24 cellular contexts compared by ENCODE assay signal in the genomic region with DNA sequence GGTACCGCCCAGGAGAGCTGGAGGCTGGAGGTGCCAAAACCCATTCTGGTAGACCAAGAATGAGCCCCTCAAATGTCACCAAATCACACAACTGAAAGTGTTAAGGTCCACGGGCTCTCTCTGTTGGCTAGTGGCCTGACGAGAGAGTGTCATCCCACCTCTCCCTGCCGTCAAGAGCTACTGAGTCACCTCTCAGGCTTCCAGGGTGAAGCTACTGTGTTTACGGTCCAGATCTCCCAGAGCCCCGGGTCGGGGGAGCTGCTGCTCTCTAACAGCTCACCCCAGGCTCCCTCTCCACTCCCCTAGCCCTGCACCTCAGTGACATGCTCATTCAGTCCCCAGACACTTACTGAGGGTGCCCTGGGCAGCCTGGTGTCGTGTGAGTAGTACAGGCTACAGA. TPM values are rescaled to one million over a fixed set of nuclear protein-coding genes. Genes with fewer than 3 reads are reported as not detected.
DNase-seq lines count a peak whose midpoint lies in the region; ATAC-seq and TF ChIP-seq lines count a peak whose summit lies in the region.
"Had no signal": no experiment of that assay in that cellular context is flagged by ENCODE, and none has a peak within 500 bp of the region (broad histone marks: within the 10 kb centered on the region; RNA-seq: fewer than 3 reads in every experiment).

No MANE protein-coding gene starts in this region.

- no peak overlapping the region for H2AFZ ChIP-seq in mesenchymal stem cell (ENCODE audit: low read depth, low read length)

- intact Hi-C loops in natural killer cell (cut with micrococcal nuclease): no loop called here

- no peak overlapping the region for H3K23ac ChIP-seq in mesenchymal stem cell (ENCODE audit: low read length in 2 of 2)

- no peak overlapping the region for H3K4ac ChIP-seq in mesenchymal stem cell (ENCODE audit: low read depth in 1 of 2, low read length in 2 of 2)

- H3K4me1 Mint-ChIP-seq in natural killer cell: no peaks in the 10 kb centered on the region
- H3K4me1 Mint-ChIP-seq: activated naive CD4-positive, alpha-beta T cell treated with anti-CD3 and anti-CD28 coated beads, Interleukin-2, amount 10 ng/mL, durations not matched to agents 7 days and 5 days; CD14-positive monocyte; memory B cell; stimulated activated memory B cell treated with anti-CD40 and anti-IgM and Interleukin-4, amounts not matched to agents 10 μg/mL and 1 μg/mL and 100 μg/mL, for 72 hours had no signal

- H3K4me3 ChIP-seq in AG10803 (ENCODE audit: low read length) (no peak overlapping the region), mesenchymal stem cell (ENCODE audit: insufficient read depth in 1 of 2, low read depth in 1 of 2, low read length in 2 of 2) (no peak overlapping the region)
- H3K4me3 ChIP-seq: esophagus squamous epithelium, gastroesophageal sphincter, SK-N-MC, upper lobe of right lung had no signal

- TF ChIP-seq CTCF in AG10803 (conservative IDR thresholded peaks at IDR 0.05; ENCODE audit: low read length) (no peak), natural killer cell (IDR thresholded peaks at IDR 0.05) (no peak)

- H3K27me3 ChIP-seq in mesenchymal stem cell (ENCODE audit: control insufficient read depth in 1 of 2, insufficient read depth in 1 of 2, low read length in 2 of 2): no peaks in the 10 kb centered on the region
- H3K27me3 ChIP-seq: esophagus squamous epithelium, gastroesophageal sphincter, neutrophil, upper lobe of right lung had no signal

- no peak overlapping the region for H3K14ac ChIP-seq in mesenchymal stem cell (ENCODE audit: low read length in 2 of 2)

- H3K18ac ChIP-seq in mesenchymal stem cell (ENCODE audit: low read depth in 1 of 2, low read length in 2 of 2): no peak overlapping the region

- H3K36me3 ChIP-seq in mesenchymal stem cell (ENCODE audit: control insufficient read depth in 1 of 2, insufficient read depth in 2 of 2, low read depth in 1 of 2, low read length in 2 of 2): no peaks in the 10 kb centered on the region
- H3K36me3 ChIP-seq: esophagus squamous epithelium, gastroesophageal sphincter, neutrophil, upper lobe of right lung had no signal

- no peak for ATAC-seq in natural killer cell
- ATAC-seq in GM18870 (IDR thresholded peaks at IDR 0.05; ENCODE audit: unreplicated experiment): no peak
- ATAC-seq in HG03442 (IDR thresholded peaks at IDR 0.05; ENCODE audit: unreplicated experiment): no peak
- ATAC-seq: gastroesophageal sphincter; stimulated activated memory B cell treated with anti-CD40 and anti-IgM and Interleukin-4, amounts not matched to agents 10 μg/mL and 1 μg/mL and 100 μg/mL, for 72 hours; upper lobe of right lung had no signal

- no peak overlapping the region for H4K91ac ChIP-seq in mesenchymal stem cell (ENCODE audit: low read length)

- H2AK5ac ChIP-seq in mesenchymal stem cell (ENCODE audit: low read length, severe bottlenecking): no peak overlapping the region

- no peak overlapping the region for H3K27ac Mint-ChIP-seq in natural killer cell
- H3K27ac Mint-ChIP-seq: activated naive CD4-positive, alpha-beta T cell treated with anti-CD3 and anti-CD28 coated beads, Interleukin-2, amount 10 ng/mL, durations not matched to agents 7 days and 5 days; CD14-positive monocyte; memory B cell; stimulated activated memory B cell treated with anti-CD40 and anti-IgM and Interleukin-4, amounts not matched to agents 10 μg/mL and 1 μg/mL and 100 μg/mL, for 72 hours; T-helper 1 cell treated with Interleukin-12 subunit alpha and Interleukin-12 subunit beta and Interleukin-4 antibody, amounts not matched to agents 30 μg/mL and 1 μg/mL, for 36 hours had no signal

- H2BK15ac ChIP-seq in mesenchymal stem cell (ENCODE audit: low read depth, poor library complexity, severe bottlenecking): no peak overlapping the region

- no peaks in the 10 kb centered on the region for H3K27me3 Mint-ChIP-seq in natural killer cell (ENCODE audit: low read depth in 2 of 2)
- H3K27me3 Mint-ChIP-seq: activated naive CD4-positive, alpha-beta T cell treated with anti-CD3 and anti-CD28 coated beads, Interleukin-2, amount 10 ng/mL, durations not matched to agents 7 days and 5 days had no signal

- H3K4me2 ChIP-seq in mesenchymal stem cell (ENCODE audit: low read length, poor library complexity, severe bottlenecking): no peak overlapping the region
- H3K4me2 ChIP-seq: KMS-11 had no signal

- H2BK120ac ChIP-seq in mesenchymal stem cell (ENCODE audit: low read depth, low read length): no peak overlapping the region

- H3K4me3 Mint-ChIP-seq in natural killer cell: no peak overlapping the region
- H3K4me3 Mint-ChIP-seq: activated naive CD4-positive, alpha-beta T cell treated with anti-CD3 and anti-CD28 coated beads, Interleukin-2, amount 10 ng/mL, durations not matched to agents 7 days and 5 days; memory B cell; stimulated activated memory B cell treated with anti-CD40 and anti-IgM and Interleukin-4, amounts not matched to agents 10 μg/mL and 1 μg/mL and 100 μg/mL, for 72 hours; T-helper 1 cell treated with Interleukin-12 subunit alpha and Interleukin-12 subunit beta and Interleukin-4 antibody, amounts not matched to agents 30 μg/mL and 1 μg/mL, for 36 hours had no signal

- no peak overlapping the region for H2BK12ac ChIP-seq in mesenchymal stem cell (ENCODE audit: low read length in 2 of 2)

- 17% methylated on average over 5 of the region's 8 CpGs for WGBS in mesenchymal stem cell

- no peak overlapping the region for H4K8ac ChIP-seq in mesenchymal stem cell (ENCODE audit: low read length)

- no peak overlapping the region for H3K9ac ChIP-seq in mesenchymal stem cell (ENCODE audit: low read length)
- H3K9ac ChIP-seq: KMS-11 had no signal

- no peak overlapping the region for H2BK5ac ChIP-seq in mesenchymal stem cell (ENCODE audit: low read depth, low read length, poor library complexity, severe bottlenecking)

- no peaks in the 10 kb centered on the region for H3K4me1 ChIP-seq in mesenchymal stem cell (ENCODE audit: control insufficient read depth, insufficient read depth, low read depth, low read length)
- H3K4me1 ChIP-seq: esophagus squamous epithelium, gastroesophageal sphincter, upper lobe of right lung had no signal

- H3K36me3 Mint-ChIP-seq in natural killer cell: no peaks in the 10 kb centered on the region
- H3K36me3 Mint-ChIP-seq: activated naive CD4-positive, alpha-beta T cell treated with anti-CD3 and anti-CD28 coated beads, Interleukin-2, amount 10 ng/mL, durations not matched to agents 7 days and 5 days; CD14-positive monocyte; memory B cell; stimulated activated memory B cell treated with anti-CD40 and anti-IgM and Interleukin-4, amounts not matched to agents 10 μg/mL and 1 μg/mL and 100 μg/mL, for 72 hours had no signal

- DNase-seq in AG10803 (ENCODE audit: low read depth) (peak; percentile 6), HT1080 (ENCODE audit: low read depth) (peak; percentile 3), astrocyte of the hippocampus (ENCODE audit: low read depth, low spot score) (peak; percentile 5), mesenchymal stem cell (peak; percentile 40), natural killer cell (no peak), medulla oblongata (ENCODE audit: extremely low spot score) (no peak)
- DNase-seq: activated CD4-positive, alpha-beta T cell treated with anti-CD3 and anti-CD28 coated beads for 48 hours; activated naive CD4-positive, alpha-beta T cell treated with anti-CD3 and anti-CD28 coated beads, Interleukin-2, amount 10 ng/mL, durations not matched to agents 7 days and 5 days; amniotic stem cell; esophagus squamous epithelium; NCI-H524 treated with DMSO at 0.1 percent for 48 hours; stimulated activated CD4-positive, alpha-beta T cell treated with anti-CD3 and anti-CD28 coated beads, Interleukin-2, amount 100 ng/mL, for 48 hours; upper lobe of right lung had no signal

- no peak overlapping the region for H3K27ac ChIP-seq in mesenchymal stem cell (ENCODE audit: low read length, poor library complexity, severe bottlenecking)
- H3K27ac ChIP-seq: esophagus squamous epithelium, gastroesophageal sphincter, KMS-11, neutrophil, RWPE1, SK-N-MC, upper lobe of right lung had no signal

- H3K9me3 ChIP-seq in mesenchymal stem cell (ENCODE audit: control insufficient read depth, low read length): no peaks in the 10 kb centered on the region
- H3K9me3 ChIP-seq: esophagus squamous epithelium, gastroesophageal sphincter, neutrophil, upper lobe of right lung had no signal

- H3K79me1 ChIP-seq in mesenchymal stem cell (replicated peaks; ENCODE audit: low read length, poor library complexity, severe bottlenecking): no peaks in the 10 kb centered on the region

- H3K9me3 Mint-ChIP-seq in natural killer cell: no peaks in the 10 kb centered on the region
- H3K9me3 Mint-ChIP-seq: activated naive CD4-positive, alpha-beta T cell treated with anti-CD3 and anti-CD28 coated beads, Interleukin-2, amount 10 ng/mL, durations not matched to agents 7 days and 5 days; memory B cell; stimulated activated memory B cell treated with anti-CD40 and anti-IgM and Interleukin-4, amounts not matched to agents 10 μg/mL and 1 μg/mL and 100 μg/mL, for 72 hours; T-helper 1 cell treated with Interleukin-12 subunit alpha and Interleukin-12 subunit beta and Interleukin-4 antibody, amounts not matched to agents 30 μg/mL and 1 μg/mL, for 36 hours had no signal

RNA-seq across cellular contexts. Expression of a gene that starts 59.2 kb away (rescaled TPM):
- total RNA-seq in HT1080 (2014; rRNA removed; shearing (Covaris generic)): 0.06 TPM in 1 of 2 replicates, not detected in the other
- 0.09 and 0.21 TPM in 2 replicates for polyA plus RNA-seq in HT1080 (2015; cell fraction: cytosol; rRNA removed)
- polyA plus RNA-seq in HT1080 (2015; cell fraction: nucleus; rRNA removed): 0.27 and 0.31 TPM in 2 replicates
- not detected for polyA plus RNA-seq in mesenchymal stem cell (2013, experiment 1 of 2)
- 0.01 TPM for polyA plus RNA-seq in mesenchymal stem cell (2013, experiment 2 of 2)
- not detected for total RNA-seq in natural killer cell
- polyA plus RNA-seq: CD14-positive monocyte had no signal

Comparison
In these comparisons a context has a peak if more than half of its experiments do, and no peak if none do; other contexts are left out.
1. DNase-seq: peak in AG10803 (single experiment), HT1080 (single experiment), astrocyte of the hippocampus (single experiment) and mesenchymal stem cell (single experiment); none in natural killer cell (single experiment) and medulla oblongata (single experiment).